Comparison of ENCODE assay signal across 19 cellular contexts in genomic region chr10:10780746-10781145, GRCh38.
DNase-seq lines count a peak whose midpoint lies in the region; ATAC-seq lines count a peak whose summit lies in the region.
"Had no signal": no experiment of that assay in that cellular context is flagged by ENCODE, and none has a peak within 500 bp of the region (broad histone marks: within the 10 kb centered on the region; RNA-seq: fewer than 3 reads in every experiment).

No MANE protein-coding gene starts in this region.

- no peaks in the 10 kb centered on the region for H3K79me2 ChIP-seq in GM23248 (ENCODE audit: insufficient read depth)

- H3K4me3 ChIP-seq in GM23248 = no peak overlapping the region

- 65 to 67% methylated on average over 3 of the region's 3 CpGs for WGBS in GM23248 (ENCODE audit: low coverage in 1 of 2, low lambda C conversion rate in 2 of 2, missing lambda C conversion rate in 2 of 2), 2 experiments

- H3K27ac ChIP-seq in GM23248 = no peak overlapping the region

- H3K4me2 ChIP-seq in GM23248 (ENCODE audit: unreplicated experiment) = no peak overlapping the region

- H3K36me3 ChIP-seq in GM23248 (ENCODE audit: low read depth) = no peaks in the 10 kb centered on the region
- H3K36me3 ChIP-seq: BE2C had no signal

- no peak overlapping the region for H3K9ac ChIP-seq in GM23248

- no peaks in the 10 kb centered on the region for H3K9me2 ChIP-seq in GM23248 (ENCODE audit: insufficient read depth)

- no peak overlapping the region for H2AFZ ChIP-seq in GM23248

- H3K9me3 ChIP-seq in GM23248 (ENCODE audit: low read depth) = no peaks in the 10 kb centered on the region
- H3K9me3 ChIP-seq: BE2C had no signal

- peaks cover 18% of the 10 kb centered on the region for H3F3A ChIP-seq in GM23248 (ENCODE audit: insufficient read depth)

- no peaks in the 10 kb centered on the region for H4K20me1 ChIP-seq in GM23248 (ENCODE audit: insufficient read depth)

- in situ Hi-C loops in GM23248 (cut with MboI) = no loop called here

- ATAC-seq in HG03442 (IDR thresholded peaks at IDR 0.05; ENCODE audit: unreplicated experiment) = no peak

- peaks cover 16% of the 10 kb centered on the region for H3K4me1 ChIP-seq in GM23248 (ENCODE audit: insufficient read depth)
- H3K4me1 ChIP-seq: BE2C had no signal

- DNase-seq in GM23248 (peak; percentile 58), amniotic epithelial cell (ENCODE audit: low read depth) (peak; percentile 27), iris pigment epithelial cell (ENCODE audit: low read depth) (peak; percentile 65), epidermal melanocyte (ENCODE audit: insufficient read length, low spot score) (no peak), NCI-H2171 treated with DMSO at 0.1 percent for 48 hours (lab: John Stamatoyannopoulos, UW) (no peak), DMS153 treated with DMSO at 0.1 percent for 48 hours (lab: John Stamatoyannopoulos, UW; ENCODE audit: unreplicated experiment) (no peak)
- DNase-seq: BE2C; Calu3; CD4-positive, alpha-beta memory T cell; DMS79; GDM1; GOT3; KBM-7; NCI-H1417 treated with DMSO at 0.1 percent for 48 hours; NCI-H1930; NCI-H446 treated with DMSO at 0.1 percent for 48 hours; NK-92 treated with Interleukin-12 subunit alpha and Interleukin-12 subunit beta, amount 100 ng/mL, for 24 hours; SIG-M5 had no signal

- no peaks in the 10 kb centered on the region for H3K27me3 ChIP-seq in GM23248 (replicated peaks; ENCODE audit: insufficient read depth)
- H3K27me3 ChIP-seq: BE2C had no signal

Comparison
In these comparisons a context has a peak if more than half of its experiments do, and no peak if none do; other contexts are left out.
1. DNase-seq: peak in GM23248 (single experiment), amniotic epithelial cell (single experiment) and iris pigment epithelial cell (single experiment); none in epidermal melanocyte (single experiment), NCI-H2171 treated with DMSO at 0.1 percent for 48 hours (single experiment) and DMS153 treated with DMSO at 0.1 percent for 48 hours (single experiment).